ENCODE assay signal across 16 cellular contexts in the genomic region with DNA sequence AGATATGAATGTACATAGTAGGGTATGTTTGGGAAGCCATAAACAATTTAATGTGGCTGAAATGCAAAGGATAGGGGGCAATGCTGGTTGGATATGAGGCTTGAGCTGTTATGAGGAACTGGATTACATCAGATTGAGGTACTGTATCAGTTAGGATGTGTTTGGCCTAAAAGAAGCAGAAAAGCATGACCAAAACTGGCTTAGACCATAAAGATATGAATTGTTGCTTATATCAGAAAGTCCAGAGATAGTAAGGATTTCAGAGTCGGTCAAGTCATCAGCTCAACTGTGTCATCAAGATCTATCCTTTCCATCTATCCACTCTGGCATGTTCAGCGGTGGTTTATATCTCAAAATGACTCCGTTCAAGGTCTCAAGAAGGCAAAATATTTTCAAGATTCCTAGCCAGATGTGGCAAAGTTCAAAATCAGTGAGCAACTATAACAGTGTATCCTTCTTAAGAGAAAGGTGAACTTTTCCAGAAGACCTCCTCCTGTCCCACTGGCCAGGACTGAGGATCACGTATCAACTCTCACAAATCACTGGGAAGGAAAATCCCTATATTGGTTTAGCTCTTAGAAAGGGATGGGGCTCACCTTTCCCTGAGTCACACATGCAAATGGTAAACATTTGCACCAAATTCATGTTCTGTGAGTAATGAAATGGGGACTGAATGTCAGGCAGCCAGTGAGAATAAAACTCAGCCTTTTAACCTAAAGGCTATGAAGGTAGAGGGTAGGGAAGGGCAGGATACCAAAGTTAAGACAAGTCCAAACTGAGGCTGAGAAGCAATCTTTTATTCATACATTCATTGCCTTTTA.
"Had no signal": no experiment of that assay in that cellular context is flagged by ENCODE, and none has a peak within 500 bp of the region (broad histone marks: within the 10 kb centered on the region; RNA-seq: fewer than 3 reads in every experiment).

No MANE protein-coding gene starts in this region.

- H3K27me3 Mint-ChIP-seq: activated naive CD8-positive, alpha-beta T cell treated with anti-CD3 and anti-CD28 coated beads, Interleukin-2, amount 10 ng/mL, durations not matched to agents 7 days and 5 days had no signal

- H3K4me1 ChIP-seq: right atrium auricular region had no signal

- H3K9me3 ChIP-seq: right atrium auricular region, tibial artery had no signal

- H3K27me3 ChIP-seq: right atrium auricular region, tibial artery had no signal

- FAIRE-seq: kidney had no signal

- H3K4me3 ChIP-seq: hepatocyte, right atrium auricular region, tibial artery had no signal

- H3K4me3 Mint-ChIP-seq: activated naive CD8-positive, alpha-beta T cell treated with anti-CD3 and anti-CD28 coated beads, Interleukin-2, amount 10 ng/mL, durations not matched to agents 7 days and 5 days; natural killer cell; stimulated activated naive B cell treated with anti-CD40 and anti-IgM and Interleukin-4, amounts not matched to agents 10 μg/mL and 1 μg/mL and 100 μg/mL, for 72 hours had no signal

- H3K27ac Mint-ChIP-seq: activated naive CD8-positive, alpha-beta T cell treated with anti-CD3 and anti-CD28 coated beads, Interleukin-2, amount 10 ng/mL, durations not matched to agents 7 days and 5 days; natural killer cell; stimulated activated naive B cell treated with anti-CD40 and anti-IgM and Interleukin-4, amounts not matched to agents 10 μg/mL and 1 μg/mL and 100 μg/mL, for 72 hours had no signal

- H3K4me1 Mint-ChIP-seq: activated naive CD8-positive, alpha-beta T cell treated with anti-CD3 and anti-CD28 coated beads, Interleukin-2, amount 10 ng/mL, durations not matched to agents 7 days and 5 days; natural killer cell had no signal

- H3K36me3 ChIP-seq: right atrium auricular region, tibial artery had no signal

- H3K27ac ChIP-seq: hepatocyte, right atrium auricular region, tibial artery had no signal

- DNase-seq: activated CD4-positive, alpha-beta T cell treated with anti-CD3 and anti-CD28 coated beads, Interleukin-2, amount 50 U/mL, for 1 hour; activated CD8-positive, alpha-beta memory T cell treated with anti-CD3 and anti-CD28 coated beads for 24 hours; activated gamma-delta T cell treated with Interleukin-2 at 50 U/mL for 16 hours; activated naive CD8-positive, alpha-beta T cell treated with anti-CD3 and anti-CD28 coated beads, Interleukin-2, amount 10 ng/mL, durations not matched to agents 7 days and 5 days; aorta; kidney; left ventricle myocardium superior; mesenchymal stem cell; natural killer cell; stimulated activated CD4-positive, alpha-beta T cell treated with anti-CD3 and anti-CD28 coated beads, Interleukin-15, amount 100 ng/mL, for 24 hours; stimulated activated CD4-positive, alpha-beta T cell treated with anti-CD3 and anti-CD28 coated beads, Interleukin-4, amount 100 ng/mL, for 1 hour; stimulated activated naive B cell treated with anti-CD40 and anti-IgM and Interleukin-4, amounts not matched to agents 10 μg/mL and 1 μg/mL and 100 μg/mL, for 72 hours; T-helper 9 cell had no signal

- H3K36me3 Mint-ChIP-seq: activated naive CD8-positive, alpha-beta T cell treated with anti-CD3 and anti-CD28 coated beads, Interleukin-2, amount 10 ng/mL, durations not matched to agents 7 days and 5 days; natural killer cell; stimulated activated naive B cell treated with anti-CD40 and anti-IgM and Interleukin-4, amounts not matched to agents 10 μg/mL and 1 μg/mL and 100 μg/mL, for 72 hours had no signal
